25 cellular contexts compared by ENCODE assay signal in the genomic region with DNA sequence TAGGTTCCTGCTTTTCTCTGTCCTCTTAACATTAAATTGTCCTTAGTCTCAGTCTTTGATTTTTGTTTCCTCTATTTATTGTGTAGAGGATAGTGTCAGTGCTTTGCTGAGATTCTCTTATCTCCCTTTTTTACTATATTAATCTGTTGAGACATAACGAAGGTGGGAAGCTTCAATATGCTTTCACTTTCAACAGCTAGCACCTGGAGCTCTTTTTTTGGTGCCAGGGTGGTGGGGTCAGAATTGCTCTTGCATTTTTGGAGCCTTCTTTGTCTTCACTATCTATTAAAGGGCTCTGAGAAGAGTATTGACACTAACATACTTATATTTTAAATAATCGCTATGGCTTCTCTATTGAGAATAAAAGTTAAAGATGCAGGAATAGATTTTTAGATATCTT.
DNase-seq lines count a peak whose midpoint lies in the region; ATAC-seq and TF ChIP-seq lines count a peak whose summit lies in the region.
"Had no signal": no experiment of that assay in that cellular context is flagged by ENCODE, and none has a peak within 500 bp of the region (broad histone marks: within the 10 kb centered on the region; RNA-seq: fewer than 3 reads in every experiment).

No MANE protein-coding gene starts in this region.

- no peak overlapping the region for H3K4me3 ChIP-seq in Loucy (ENCODE audit: low read length, poor library complexity, severe bottlenecking)
- no peak overlapping the region for H3K4me3 ChIP-seq in parathyroid adenoma (ENCODE audit: low read depth, low read length)
- H3K4me3 ChIP-seq: K562, SJCRH30 had no signal

- H3K27ac ChIP-seq in parathyroid adenoma = peak overlapping the region; percentile 27
- H3K27ac ChIP-seq: C4-2B, SJCRH30 had no signal

- ATAC-seq in HG02642 (IDR thresholded peaks at IDR 0.05; ENCODE audit: poor library complexity, unreplicated experiment) (no peak), HG03571 (IDR thresholded peaks at IDR 0.05; ENCODE audit: unreplicated experiment) (no peak), GM19452 (IDR thresholded peaks at IDR 0.05; ENCODE audit: unreplicated experiment) (no peak)
- ATAC-seq: CD8-positive, alpha-beta T cell; K562; PC-3; Right ventricle myocardium inferior; SK-N-SH treated with all-trans-retinoic acid at 6 μM for 48 hours had no signal

- no peaks in the 10 kb centered on the region for H3F3A ChIP-seq in Loucy (ENCODE audit: low read depth)

- no peaks in the 10 kb centered on the region for H4K20me1 ChIP-seq in Loucy (ENCODE audit: insufficient read depth, low read length, poor library complexity, severe bottlenecking)

- H3K4me1 ChIP-seq in Loucy (ENCODE audit: insufficient read depth, low read length, poor library complexity, severe bottlenecking) (no peaks in the 10 kb centered on the region), parathyroid adenoma (peaks cover 4% of the 10 kb centered on the region)
- H3K4me1 ChIP-seq: Caco-2, SJCRH30 had no signal

- no peak for TF ChIP-seq CTCF in Loucy (conservative IDR thresholded peaks at IDR 0.05; ENCODE audit: low read length)
- TF ChIP-seq CTCF in parathyroid adenoma (IDR thresholded peaks at IDR 0.05) = no peak

- DNase-seq in ACHN (peak; percentile 15), NCI-H774 (lab: John Stamatoyannopoulos, UW) (peak; percentile 46), middle frontal gyrus (ENCODE audit: extremely low spot score, low spot score) (no peak)
- DNase-seq: Caco-2; CD8-positive, alpha-beta T cell; DMS 273 treated with DMSO at 0.1 percent for 48 hours; DND-41; NCI-H1048; NCI-H1417; NCI-H1694; NCI-H2081 treated with DMSO at 0.1 percent for 48 hours; NCI-H524; NCI-H82; PC-3; SJCRH30; T-helper 2 cell had no signal

- H2AFZ ChIP-seq in Loucy (ENCODE audit: low read length) (peak overlapping the region; percentile 31; the same call in 1 of the 2 replicates), parathyroid adenoma (peak overlapping the region; percentile 72)

- H3K9me3 ChIP-seq in Loucy (ENCODE audit: insufficient read depth, low read depth, low read length) = no peaks in the 10 kb centered on the region
- no peaks in the 10 kb centered on the region for H3K9me3 ChIP-seq in parathyroid adenoma (ENCODE audit: control insufficient read depth, low read length)
- H3K9me3 ChIP-seq: Caco-2, SJCRH30 had no signal

- H3K9ac ChIP-seq in Loucy (ENCODE audit: low read depth, low read length, poor library complexity, severe bottlenecking) (no peak overlapping the region), parathyroid adenoma (no peak overlapping the region)

- no peaks in the 10 kb centered on the region for H3K9me2 ChIP-seq in Loucy (replicated peaks; ENCODE audit: low read depth, low read length)

- no peaks in the 10 kb centered on the region for H3K27me3 ChIP-seq in Loucy (ENCODE audit: insufficient read depth, low read length, poor library complexity, severe bottlenecking)
- H3K27me3 ChIP-seq in parathyroid adenoma (ENCODE audit: control insufficient read depth, insufficient read depth, low read length) = no peaks in the 10 kb centered on the region
- H3K27me3 ChIP-seq: SJCRH30 had no signal

- in situ Hi-C loops in ACHN (cut with HindIII; ENCODE audit: low pct_ligation_motif_present, low pct_unique_long_range_greater_than_20kb, low sequenced_read_pairs) = no loop called here

- no peaks in the 10 kb centered on the region for H3K79me2 ChIP-seq in Loucy (ENCODE audit: insufficient read depth, low read length)
- no peaks in the 10 kb centered on the region for H3K79me2 ChIP-seq in parathyroid adenoma

- peak overlapping the region; percentile 27 for H3K4me2 ChIP-seq in Loucy (ENCODE audit: low read depth, low read length, poor library complexity, severe bottlenecking)
- no peak overlapping the region for H3K4me2 ChIP-seq in parathyroid adenoma (ENCODE audit: low read length)

- no peaks in the 10 kb centered on the region for H3K36me3 ChIP-seq in Loucy (ENCODE audit: insufficient read depth, low read length)
- H3K36me3 ChIP-seq in parathyroid adenoma (ENCODE audit: control insufficient read depth, insufficient read depth, low read length) = no peaks in the 10 kb centered on the region
- H3K36me3 ChIP-seq: SJCRH30 had no signal
